2 cellular contexts compared by ENCODE assay signal in genomic region chr9:4677392-4677791, GRCh38.
A peak's percentile ranks its signal among the peaks of the same experiment; 100 is the strongest.
TF ChIP-seq lines count a peak whose summit lies in the region.

No MANE protein-coding gene starts in this region.

TF ChIP-seq in GM23338, 12 proteins besides CTCF, POLR2A, EP300 and RAD21:
- TF ChIP-seq EZH2phosphoT487 (IDR thresholded peaks at IDR 0.05; ENCODE audit: unreplicated experiment) (no peak), ZNF331 (CRISPR knock-in tag; IDR thresholded peaks at IDR 0.05; ENCODE audit: low read depth) (no peak), STAT1 (IDR thresholded peaks at IDR 0.05; ENCODE audit: unreplicated experiment) (no peak), CREB1 (CRISPR knock-in tag; IDR thresholded peaks at IDR 0.05; ENCODE audit: low read depth) (no peak), NANOG (IDR thresholded peaks at IDR 0.05; ENCODE audit: borderline replicate concordance) (no peak), ZNF462 (CRISPR knock-in tag; IDR thresholded peaks at IDR 0.05) (no peak), JUNB (IDR thresholded peaks at IDR 0.05; ENCODE audit: unreplicated experiment) (no peak), ETS1 (IDR thresholded peaks at IDR 0.05) (no peak), REST (IDR thresholded peaks at IDR 0.05; ENCODE audit: unreplicated experiment) (no peak), ZNF114 (CRISPR knock-in tag; IDR thresholded peaks at IDR 0.05) (no peak), POLR2AphosphoS5 (IDR thresholded peaks at IDR 0.05; ENCODE audit: low read depth) (no peak), EZH2 (IDR thresholded peaks at IDR 0.05; ENCODE audit: low read depth, unreplicated experiment) (no peak)

TF ChIP-seq in HepG2, 621 proteins besides CTCF, POLR2A, EP300 and RAD21:
- TF ChIP-seq PBX2 (CRISPR knock-in tag; IDR thresholded peaks at IDR 0.05) (peak; percentile 61), ZNF577 (CRISPR knock-in tag; IDR thresholded peaks at IDR 0.05; ENCODE audit: borderline replicate concordance, low read depth) (no peak)
